ENCODE assay signal across 19 cellular contexts in genomic region chr1:20936621-20937020, GRCh38.
DNase-seq lines count a peak whose midpoint lies in the region; ATAC-seq and TF ChIP-seq lines count a peak whose summit lies in the region.
"Had no signal": no experiment of that assay in that cellular context is flagged by ENCODE, and none has a peak within 500 bp of the region (broad histone marks: within the 10 kb centered on the region; RNA-seq: fewer than 3 reads in every experiment).

No MANE protein-coding gene starts in this region.

- H3K56ac ChIP-seq in IMR-90 (ENCODE audit: extremely low read depth, insufficient read depth, low read length): no peak overlapping the region

- H2BK20ac ChIP-seq in IMR-90 (ENCODE audit: low read depth, low read length): no peak overlapping the region

- peak overlapping the region in 1 of 2 experiments; percentile 8; a peak in 1 of 4 replicates for H4K8ac ChIP-seq in IMR-90 (ENCODE audit: low read depth in 2 of 2, low read length in 2 of 2)

- TF ChIP-seq RAD21 in IMR-90 (IDR thresholded peaks at IDR 0.05; ENCODE audit: low read length): no peak

- H3K23ac ChIP-seq in IMR-90 (ENCODE audit: low read depth, low read length): peak overlapping the region; percentile 21; the same call in 1 of the 2 replicates

- no peak overlapping the region for H3K9ac ChIP-seq in IMR-90 (ENCODE audit: low read depth, low read length)
- H3K9ac ChIP-seq: KMS-11 had no signal

- H2BK5ac ChIP-seq in IMR-90 (ENCODE audit: low read depth, low read length, poor library complexity, severe bottlenecking): peak overlapping the region; percentile 16

- H3K4me1 ChIP-seq in IMR-90 (ENCODE audit: control insufficient read depth, insufficient read depth, low read length) (peaks cover 3% of the 10 kb centered on the region; the same call in 1 of the 2 replicates), muscle layer of duodenum (ENCODE audit: control insufficient read depth in 1 of 2, insufficient read depth in 2 of 2, low read length in 2 of 2) (peaks cover 0 to 7% of the 10 kb centered on the region in 2 donors)

- WGBS in IMR-90 (ENCODE audit: extremely low coverage in 2 of 2, insufficient read length in 1 of 2), 2 experiments: no CpG with 5 or more reads among the region's 2 CpGs

- no peak for TF ChIP-seq CTCF in IMR-90 (conservative IDR thresholded peaks at IDR 0.05; ENCODE audit: low read depth, low read length)
- TF ChIP-seq CTCF in fibroblast of the aortic adventitia (IDR thresholded peaks at IDR 0.05; ENCODE audit: insufficient read depth, low read length): no peak

- peaks cover 21 to 24% of the 10 kb centered on the region in 2 experiments; a peak in 3 of 4 replicates for H3K79me1 ChIP-seq in IMR-90 (ENCODE audit: low read depth in 1 of 2, low read length in 2 of 2)

- no peak overlapping the region for H2BK120ac ChIP-seq in IMR-90 (ENCODE audit: low read depth, low read length)

- peak; percentile 82 for ATAC-seq in IMR-90 (ENCODE audit: low read depth)
- ATAC-seq in HG02759 (IDR thresholded peaks at IDR 0.05; ENCODE audit: unreplicated experiment): no peak
- no peak for ATAC-seq in GM18907 (IDR thresholded peaks at IDR 0.05; ENCODE audit: unreplicated experiment)
- ATAC-seq: Panc1, SK-N-SH treated with all-trans-retinoic acid at 6 μM for 48 hours had no signal

- H3K14ac ChIP-seq in IMR-90 (replicated peaks; ENCODE audit: low read depth, low read length): no peak overlapping the region; the same call in 1 of the 2 replicates

- H3K4ac ChIP-seq in IMR-90 (ENCODE audit: low read depth, low read length): no peak overlapping the region

- no peak for TF ChIP-seq POLR2A in IMR-90 (IDR thresholded peaks at IDR 0.05; ENCODE audit: low read depth, low read length)

- H3K9me3 ChIP-seq in IMR-90 (ENCODE audit: control insufficient read depth, insufficient read depth, low read length): no peaks in the 10 kb centered on the region
- no peaks in the 10 kb centered on the region for H3K9me3 ChIP-seq in muscle layer of duodenum (ENCODE audit: control insufficient read depth in 1 of 2, low read length in 2 of 2)

- POLR2A ChIA-PET in IMR-90 (lab: Charles Lee; ENCODE audit: unreplicated experiment): no interaction called here

- BruUV-seq in IMR-90 (replicated peaks; lab: Mats Ljungman, UMichigan): no TSS peak

- H2AK5ac ChIP-seq in IMR-90 (ENCODE audit: low read depth, low read length): no peak overlapping the region

- H3K4me2 ChIP-seq in IMR-90 (ENCODE audit: low read depth, low read length): peak overlapping the region; percentile 94
- H3K4me2 ChIP-seq: KMS-11 had no signal

- peak; percentile 21 for DNase-seq in IMR-90
- DNase-seq in fibroblast of the aortic adventitia (ENCODE audit: low read depth): peak; percentile 38
- DNase-seq in DMS 273 (lab: John Stamatoyannopoulos, UW; ENCODE audit: unreplicated experiment): no peak
- DNase-seq in globus pallidus (ENCODE audit: low spot score): no peak
- DNase-seq: H7, NCI-H1092 treated with DMSO at 0.1 percent for 48 hours, NCI-H146, NCI-H2029, NCI-H226, NCI-H524, NCI-H82, SIG-M5 had no signal

- CTCF ChIA-PET in IMR-90 (lab: Yijun Ruan, JAX): interaction anchor here (0.6 to 1.2 kb wide), 3 partner anchors 9 to 258 kb away, joined by 3 read pairs; no protein-coding TSS in a partner anchor

- H3K27ac ChIP-seq in IMR-90 (ENCODE audit: insufficient read depth, low read length) (no peak overlapping the region), muscle layer of duodenum (ENCODE audit: low read length) (no peak overlapping the region)
- H3K27ac ChIP-seq: C4-2B, KMS-11 had no signal

- no peak overlapping the region for H3K18ac ChIP-seq in IMR-90 (ENCODE audit: low read depth, low read length)

- H3K4me3 ChIP-seq in IMR-90 (ENCODE audit: insufficient read depth, low read depth, low read length) (peak overlapping the region; percentile 9; the same call in 1 of the 2 replicates), fibroblast of the aortic adventitia (ENCODE audit: low read depth, low read length) (peak overlapping the region; percentile 3), muscle layer of duodenum (ENCODE audit: low read depth in 1 of 2, low read length in 2 of 2) (peak overlapping the region; percentile 23 to 37)

- in situ Hi-C loops in IMR-90 (cut with MboI; ENCODE audit: low sequenced_read_pairs): no loop called here

- H3K27me3 ChIP-seq in IMR-90 (ENCODE audit: control insufficient read depth, insufficient read depth, low read length) (no peaks in the 10 kb centered on the region), muscle layer of duodenum (ENCODE audit: low read depth, low read length) (no peaks in the 10 kb centered on the region)

- no peak overlapping the region for H2AFZ ChIP-seq in IMR-90 (replicated peaks; ENCODE audit: low read length, poor library complexity)

- H4K20me1 ChIP-seq in IMR-90 (ENCODE audit: insufficient read depth, low read length): 0 out of 2 replicates have a peak, but pooled peaks cover 3% of the 10 kb centered on the region

- no peak overlapping the region for H4K5ac ChIP-seq in IMR-90 (ENCODE audit: low read depth, low read length)

- H2AK9ac ChIP-seq in IMR-90 (replicated peaks; ENCODE audit: low read depth, low read length, poor library complexity): no peak overlapping the region

- H4K91ac ChIP-seq in IMR-90 (ENCODE audit: insufficient read depth, low read depth, low read length): no peak overlapping the region

- H3K9me1 ChIP-seq in IMR-90 (ENCODE audit: insufficient read depth, low read length): peaks cover 3% of the 10 kb centered on the region; the same call in 1 of the 2 replicates

- H2BK15ac ChIP-seq in IMR-90 (ENCODE audit: low read depth, low read length): no peak overlapping the region

- H3K36me3 ChIP-seq in IMR-90 (ENCODE audit: control insufficient read depth, insufficient read depth, low read length): peaks cover 7% of the 10 kb centered on the region
- H3K36me3 ChIP-seq in muscle layer of duodenum (ENCODE audit: control insufficient read depth in 1 of 2, insufficient read depth in 2 of 2, low read length in 2 of 2): peaks cover 8 to 27% of the 10 kb centered on the region in 2 donors

- intact Hi-C loops in IMR-90 (cut with micrococcal nuclease): no loop called here

- dilution Hi-C loops in IMR-90 (cut with HindIII; ENCODE audit: low sequenced_read_pairs, unreplicated experiment): no loop called here

TF ChIP-seq in IMR-90, 13 proteins besides CTCF, POLR2A, EP300 and RAD21:
- no peak for TF ChIP-seq BHLHE40 (IDR thresholded peaks at IDR 0.05; ENCODE audit: low read depth, low read length)
- TF ChIP-seq RCOR1 (IDR thresholded peaks at IDR 0.05; ENCODE audit: insufficient replicate concordance, low read length): no peak
- no peak for TF ChIP-seq SMC3 (IDR thresholded peaks at IDR 0.05; ENCODE audit: low read depth, low read length)
- TF ChIP-seq ELK1 (IDR thresholded peaks at IDR 0.05; ENCODE audit: borderline replicate concordance, low read depth, low read length): no peak
- no peak for TF ChIP-seq NFE2L2 (IDR thresholded peaks at IDR 0.05; ENCODE audit: low read depth, low read length)
- TF ChIP-seq CHD1 (IDR thresholded peaks at IDR 0.05; ENCODE audit: low read depth, low read length): no peak
- TF ChIP-seq MXI1 (IDR thresholded peaks at IDR 0.05; ENCODE audit: borderline replicate concordance, low read depth, low read length): no peak
- TF ChIP-seq FOS (IDR thresholded peaks at IDR 0.05; ENCODE audit: low read depth, low read length): no peak
- no peak for TF ChIP-seq MAFK (IDR thresholded peaks at IDR 0.05; ENCODE audit: low read depth, low read length)
- TF ChIP-seq USF2 (IDR thresholded peaks at IDR 0.05; ENCODE audit: low read depth, low read length): no peak
- TF ChIP-seq RFX5 (IDR thresholded peaks at IDR 0.05; ENCODE audit: low read depth, low read length): no peak
- TF ChIP-seq CEBPB (IDR thresholded peaks at IDR 0.05; ENCODE audit: low read depth, low read length): no peak
- TF ChIP-seq MAZ (IDR thresholded peaks at IDR 0.05; ENCODE audit: borderline replicate concordance, low read depth, low read length): no peak

Comparison
In these comparisons a context has a peak if more than half of its experiments do, and no peak if none do; other contexts are left out.
1. DNase-seq: peak in IMR-90 (single experiment) and fibroblast of the aortic adventitia (single experiment); none in DMS 273 (single experiment) and globus pallidus (single experiment).
2. Peak in every context shown above with its lines, with median percentiles within 50 percentile points of each other: H3K4me3 ChIP-seq.